In the genomic region with DNA sequence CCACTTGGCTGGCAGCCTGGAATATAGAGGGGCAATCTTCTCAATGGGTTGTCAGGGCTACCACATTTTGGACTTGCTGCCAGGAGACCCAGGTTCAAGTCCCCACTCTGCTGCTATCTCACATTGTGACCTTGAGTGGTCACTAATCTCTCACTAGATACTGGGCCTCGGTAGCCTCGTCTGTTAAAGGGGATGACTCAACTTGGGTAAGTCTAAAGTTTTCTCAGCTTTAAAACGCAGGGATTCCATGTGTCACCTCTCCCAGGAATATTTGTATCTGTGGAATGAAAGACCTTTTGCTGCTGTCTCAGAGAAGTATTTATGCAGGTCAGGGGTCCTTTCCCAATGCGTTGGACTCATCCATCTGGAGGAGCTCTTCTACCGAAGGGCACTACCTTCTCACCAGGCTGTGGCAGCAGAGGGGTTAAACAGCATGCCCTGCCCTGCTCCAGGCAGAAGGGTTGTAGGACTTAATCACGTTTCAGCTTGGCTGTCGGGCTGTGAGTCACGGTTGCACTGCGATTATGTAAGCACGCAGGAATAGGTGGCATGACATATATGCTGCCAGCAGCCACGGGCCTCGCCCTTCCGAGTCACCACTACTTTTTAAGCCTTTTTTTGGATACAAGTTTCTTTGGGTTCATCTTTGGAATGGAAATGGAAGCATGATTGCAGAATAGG, we compare ENCODE assay signal across 9 cellular contexts.
DNase-seq lines count a peak whose midpoint lies in the region; ATAC-seq, FAIRE-seq and TF ChIP-seq lines count a peak whose summit lies in the region.
"Had no signal": no experiment of that assay in that cellular context is flagged by ENCODE, and none has a peak within 500 bp of the region (broad histone marks: within the 10 kb centered on the region; RNA-seq: fewer than 3 reads in every experiment).

No MANE protein-coding gene starts in this region.

- 35 to 44% (median 41%) methylated on average over 13 of the region's 13 CpGs for WGBS in psoas muscle, 3 donors

- intact Hi-C loops in psoas muscle (cut with DNase I): no loop called here

- H3K27ac ChIP-seq in psoas muscle: peak overlapping the region; percentile 68
- H3K27ac ChIP-seq: dorsolateral prefrontal cortex had no signal

- H3K27me3 ChIP-seq in psoas muscle (ENCODE audit: insufficient read depth in 3 of 3, low read length in 2 of 3): no peaks in the 10 kb centered on the region

- peak; percentile 93 for DNase-seq in GM04504 (ENCODE audit: low read depth)
- peak; percentile 95 for DNase-seq in RCC 7860 (ENCODE audit: low spot score)
- peak; percentile 95 for DNase-seq in fibroblast of peridontal ligament (ENCODE audit: extremely low read depth)
- DNase-seq in psoas muscle: peak; percentile 57 to 77
- no peak for DNase-seq in NCI-H524 treated with DMSO at 0.1 percent for 48 hours (lab: John Stamatoyannopoulos, UW)

- peaks cover 5% of the 10 kb centered on the region for H3K9me3 ChIP-seq in psoas muscle

- no peak overlapping the region for H3K4me3 ChIP-seq in psoas muscle
- H3K4me3 ChIP-seq: dorsolateral prefrontal cortex had no signal

- FAIRE-seq in RCC 7860 (lab: Jason Lieb, UNC): peak; percentile 87

- H3K36me3 ChIP-seq in psoas muscle (ENCODE audit: insufficient read depth in 1 of 2, low read depth in 1 of 2): no peaks in the 10 kb centered on the region

- ATAC-seq in psoas muscle (peak; percentile 93 to 99 (median 97)), GM18519 (IDR thresholded peaks at IDR 0.05; ENCODE audit: low FRiP score, unreplicated experiment) (no peak), HG03457 (IDR thresholded peaks at IDR 0.05; ENCODE audit: unreplicated experiment) (no peak), GM19328 (IDR thresholded peaks at IDR 0.05; ENCODE audit: unreplicated experiment) (no peak)

- TF ChIP-seq CTCF in psoas muscle (IDR thresholded peaks at IDR 0.05): no peak

- peaks cover 24% of the 10 kb centered on the region for H3K4me1 ChIP-seq in psoas muscle

Comparison
In these comparisons a context has a peak if more than half of its experiments do, and no peak if none do; other contexts are left out.
1. ATAC-seq: peak in psoas muscle (4 of 4); none in GM18519 (single experiment), HG03457 (single experiment) and GM19328 (single experiment).